ENCODE assay signal across 10 cellular contexts in genomic region chr6:125546827-125547226, GRCh38.
DNase-seq lines count a peak whose midpoint lies in the region; ATAC-seq and TF ChIP-seq lines count a peak whose summit lies in the region.
"Had no signal": no experiment of that assay in that cellular context is flagged by ENCODE, and none has a peak within 500 bp of the region (broad histone marks: within the 10 kb centered on the region; RNA-seq: fewer than 3 reads in every experiment).

No MANE protein-coding gene starts in this region.

- H3K4me1 ChIP-seq in right atrium auricular region (no peaks in the 10 kb centered on the region), HAP-1 (no peaks in the 10 kb centered on the region)

- H3K27me3 ChIP-seq in right atrium auricular region (no peaks in the 10 kb centered on the region), HAP-1 (ENCODE audit: low read depth) (no peaks in the 10 kb centered on the region)

- intact Hi-C loops in Right ventricle myocardium inferior (cut with DNase I): no loop called here

- H3K4me3 ChIP-seq in right atrium auricular region (no peak overlapping the region), fibroblast of pulmonary artery (replicated peaks; ENCODE audit: low read depth, low read length) (no peak overlapping the region), HAP-1 (no peak overlapping the region)

- H3K9me3 ChIP-seq in right atrium auricular region (no peaks in the 10 kb centered on the region), HAP-1 (no peaks in the 10 kb centered on the region)

- in situ Hi-C loops in HAP-1 (cut with MboI; ENCODE audit: low sequenced_read_pairs): no loop called here

- TF ChIP-seq CTCF in right atrium auricular region (IDR thresholded peaks at IDR 0.05) (no peak), fibroblast of pulmonary artery (IDR thresholded peaks at IDR 0.05; ENCODE audit: low read length, missing control alignments) (no peak)

- DNase-seq in Right ventricle myocardium inferior (ENCODE audit: missing footprints): no peak
- no peak for DNase-seq in right atrium auricular region (ENCODE audit: low spot score)
- DNase-seq in RKO (ENCODE audit: low spot score): peak; percentile 50
- DNase-seq in fibroblast of pulmonary artery (ENCODE audit: low read depth): peak; percentile 31
- no peak for DNase-seq in activated CD8-positive, alpha-beta memory T cell treated with anti-CD3 and anti-CD28 coated beads for 24 hours
- DNase-seq in NCI-H1105 treated with DMSO at 0.1 percent for 48 hours (lab: John Stamatoyannopoulos, UW): no peak
- DNase-seq in HAP-1 (ENCODE audit: low spot score in 2 of 2): no peak
- DNase-seq in T1000 (lab: John Stamatoyannopoulos, UW): no peak
- DNase-seq: NCI-H748 treated with DMSO at 0.1 percent for 48 hours, T-cell had no signal

- ATAC-seq in Right ventricle myocardium inferior: peak; percentile 54
- ATAC-seq: T-cell had no signal

- H3K36me3 ChIP-seq in right atrium auricular region: no peaks in the 10 kb centered on the region
- H3K36me3 ChIP-seq in HAP-1 (replicated peaks): no peaks in the 10 kb centered on the region

- no peak overlapping the region for H3K27ac ChIP-seq in right atrium auricular region

Comparison
In these comparisons a context has a peak if more than half of its experiments do, and no peak if none do; other contexts are left out.
1. DNase-seq: peak in RKO (single experiment) and fibroblast of pulmonary artery (single experiment); none in Right ventricle myocardium inferior (single experiment), right atrium auricular region (single experiment), activated CD8-positive, alpha-beta memory T cell treated with anti-CD3 and anti-CD28 coated beads for 24 hours (single experiment), NCI-H1105 treated with DMSO at 0.1 percent for 48 hours (single experiment), HAP-1 (0 of 2) and T1000 (single experiment).